9 cellular contexts compared by ENCODE assay signal in genomic region chr3:167876603-167877325, GRCh38.
DNase-seq lines count a peak whose midpoint lies in the region; ATAC-seq, FAIRE-seq and TF ChIP-seq lines count a peak whose summit lies in the region.
"Had no signal": no experiment of that assay in that cellular context is flagged by ENCODE, and none has a peak within 500 bp of the region (broad histone marks: within the 10 kb centered on the region; RNA-seq: fewer than 3 reads in every experiment).

No MANE protein-coding gene starts in this region.

- TF ChIP-seq POLR2A in HepG2 (IDR thresholded peaks at IDR 0.05; ENCODE audit: insufficient read depth in 1 of 2, low read depth in 2 of 2, low read length in 2 of 2) (no peak), uterus (IDR thresholded peaks at IDR 0.05) (no peak)

- H3K27ac ChIP-seq in liver (ENCODE audit: low read depth in 1 of 2, low read length in 2 of 2) = no peak overlapping the region
- H3K27ac ChIP-seq in HepG2 (ENCODE audit: extremely low read length, insufficient read depth, low read length) = no peak overlapping the region
- peak overlapping the region; percentile 17 to 64 for H3K27ac ChIP-seq in uterus

- TF ChIP-seq CTCF in liver (IDR thresholded peaks at IDR 0.05; ENCODE audit: low read depth, low read length, missing input control) = no peak
- no peak for TF ChIP-seq CTCF in HepG2 (CRISPR knock-in tag; IDR thresholded peaks at IDR 0.05)
- no peak for TF ChIP-seq CTCF in brain (conservative IDR thresholded peaks at IDR 0.05)
- no peak for TF ChIP-seq CTCF in kidney epithelial cell (IDR thresholded peaks at IDR 0.05; ENCODE audit: insufficient read depth, low read length, poor library complexity, severe bottlenecking)
- TF ChIP-seq CTCF in uterus (IDR thresholded peaks at IDR 0.05) = no peak

- H3K27ac Mint-ChIP-seq in brain = peak overlapping the region in 4 of 5 experiments; percentile 6 to 74 (median 62)
- no peak overlapping the region for H3K27ac Mint-ChIP-seq in activated CD4-positive, alpha-beta T cell treated with anti-CD3 and anti-CD28 coated beads, Interleukin-2, amount 10 ng/mL, durations not matched to agents 7 days and 5 days

- WGBS in liver = 66% methylated on average over 4 of the region's 4 CpGs
- 42% methylated on average over 4 of the region's 4 CpGs for WGBS in HepG2 (ENCODE audit: low lambda C conversion rate)

- H3K9me3 Mint-ChIP-seq in brain = no peaks in the 10 kb centered on the region
- no peaks in the 10 kb centered on the region for H3K9me3 Mint-ChIP-seq in activated CD4-positive, alpha-beta T cell treated with anti-CD3 and anti-CD28 coated beads, Interleukin-2, amount 10 ng/mL, durations not matched to agents 7 days and 5 days

- no peak overlapping the region for H2AFZ ChIP-seq in HepG2 (ENCODE audit: low read length)

- TF ChIP-seq RAD21 in liver (IDR thresholded peaks at IDR 0.05) (no peak), HepG2 (CRISPR knock-in tag; IDR thresholded peaks at IDR 0.05) (no peak)

- DNase-seq in HepG2 (ENCODE audit: low spot score) (no peak), kidney epithelial cell (ENCODE audit: low read depth) (peak; percentile 48), uterus (no peak), NCI-H1694 (lab: John Stamatoyannopoulos, UW) (no peak), NCI-H345 treated with DMSO at 0.1 percent for 48 hours (lab: John Stamatoyannopoulos, UW; ENCODE audit: unreplicated experiment) (no peak)
- no peak for DNase-seq in activated CD4-positive, alpha-beta T cell treated with anti-CD3 and anti-CD28 coated beads, Interleukin-2, amount 10 ng/mL, durations not matched to agents 7 days and 5 days
- DNase-seq: BE2C had no signal

- intact Hi-C loops in HepG2 (cut with micrococcal nuclease; ENCODE audit: unreplicated experiment) (no loop called here), uterus (cut with DNase I; ENCODE audit: low total_unique reads) (no loop called here)

- H3K4me1 Mint-ChIP-seq in brain = peaks cover 18% of the 10 kb centered on the region
- H3K4me1 Mint-ChIP-seq in activated CD4-positive, alpha-beta T cell treated with anti-CD3 and anti-CD28 coated beads, Interleukin-2, amount 10 ng/mL, durations not matched to agents 7 days and 5 days = peaks cover under 1% of the 10 kb centered on the region

- CTCF ChIA-PET in HepG2 (lab: Yijun Ruan, JAX; ENCODE audit: low intra/inter-chr PET ratio, low total read pairs) = no interaction called here
- CTCF ChIA-PET in activated CD4-positive, alpha-beta T cell treated with anti-CD3 and anti-CD28 coated beads, Interleukin-2, amount 10 ng/mL, durations not matched to agents 7 days and 5 days (lab: Charles Lee) = no interaction called here

- FAIRE-seq in HepG2 (lab: Jason Lieb, UNC) = no peak

- BruUV-seq in HepG2 (replicated peaks; lab: Mats Ljungman, UMichigan) = no TSS peak

- H3K4me3 Mint-ChIP-seq in brain = peak overlapping the region in 2 of 5 experiments; percentile 2 to 36
- no peak overlapping the region for H3K4me3 Mint-ChIP-seq in activated CD4-positive, alpha-beta T cell treated with anti-CD3 and anti-CD28 coated beads, Interleukin-2, amount 10 ng/mL, durations not matched to agents 7 days and 5 days

- in situ Hi-C loops in HepG2 (cut with HindIII; ENCODE audit: extremely low pct_ligation_motif_present, low pct_unique_long_range_greater_than_20kb) = no loop called here

- ATAC-seq in HepG2 = no peak

- H3K9ac ChIP-seq in liver (ENCODE audit: low read depth in 1 of 2, low read length in 2 of 2) (no peak overlapping the region), HepG2 (ENCODE audit: insufficient read depth, low read depth, low read length) (no peak overlapping the region)

- H3K4me1 ChIP-seq in liver (ENCODE audit: control insufficient read depth in 4 of 4, insufficient read depth in 4 of 4, low read length in 3 of 4) (no peaks in the 10 kb centered on the region), HepG2 (ENCODE audit: insufficient read depth, low read length) (no peaks in the 10 kb centered on the region), uterus (peaks cover 0 to 9% of the 10 kb centered on the region in 2 donors)
- H3K4me1 ChIP-seq: BE2C had no signal

- no peak overlapping the region for H3K4me2 ChIP-seq in HepG2 (ENCODE audit: low read depth, low read length)

- POLR2A ChIA-PET in HepG2 (lab: Yijun Ruan, JAX) = no interaction called here
- POLR2A ChIA-PET in activated CD4-positive, alpha-beta T cell treated with anti-CD3 and anti-CD28 coated beads, Interleukin-2, amount 10 ng/mL, durations not matched to agents 7 days and 5 days (lab: Charles Lee) = no interaction called here

- H3K36me3 ChIP-seq in liver (ENCODE audit: control insufficient read depth in 4 of 4, insufficient read depth in 3 of 4, low read depth in 1 of 4, low read length in 3 of 4) (no peaks in the 10 kb centered on the region), HepG2 (replicated peaks in 1 of 2; ENCODE audit: control insufficient read depth in 1 of 2, insufficient read depth in 2 of 2, low read length in 2 of 2) (no peaks in the 10 kb centered on the region), kidney epithelial cell (ENCODE audit: control insufficient read depth, insufficient read depth, low read length) (no peaks in the 10 kb centered on the region), uterus (no peaks in the 10 kb centered on the region)
- H3K36me3 ChIP-seq: BE2C had no signal

- no peaks in the 10 kb centered on the region for H3K79me2 ChIP-seq in HepG2 (ENCODE audit: insufficient read depth, low read length)

- no peaks in the 10 kb centered on the region for H4K20me1 ChIP-seq in HepG2 (ENCODE audit: insufficient read depth, low read length)

- H3K27me3 ChIP-seq in liver (ENCODE audit: control insufficient read depth in 4 of 4, insufficient read depth in 4 of 4, low read length in 3 of 4) = peaks cover 0 to 2% (median 0%) of the 10 kb centered on the region in 4 donors
- no peaks in the 10 kb centered on the region for H3K27me3 ChIP-seq in HepG2 (ENCODE audit: control insufficient read depth in 1 of 2, insufficient read depth in 2 of 2, low read length in 2 of 2)
- no peaks in the 10 kb centered on the region for H3K27me3 ChIP-seq in kidney epithelial cell (ENCODE audit: control insufficient read depth, insufficient read depth, low read length)
- H3K27me3 ChIP-seq in uterus = no peaks in the 10 kb centered on the region

- H3K4me3 ChIP-seq in liver (ENCODE audit: low read depth in 1 of 3, low read length in 3 of 3) (no peak overlapping the region), HepG2 (replicated peaks in 1 of 3; ENCODE audit: insufficient read depth in 1 of 3, low read depth in 2 of 3, low read length in 3 of 3) (no peak overlapping the region), kidney epithelial cell (ENCODE audit: low read depth, low read length) (no peak overlapping the region), uterus (no peak overlapping the region)

- H3K36me3 Mint-ChIP-seq in brain = no peaks in the 10 kb centered on the region
- no peaks in the 10 kb centered on the region for H3K36me3 Mint-ChIP-seq in activated CD4-positive, alpha-beta T cell treated with anti-CD3 and anti-CD28 coated beads, Interleukin-2, amount 10 ng/mL, durations not matched to agents 7 days and 5 days (ENCODE audit: low read depth)

- TF ChIP-seq EP300 in HepG2 (IDR thresholded peaks at IDR 0.05; ENCODE audit: low read depth in 2 of 2, low read length in 2 of 2) (no peak), HepG2 (CRISPR knock-in tag; IDR thresholded peaks at IDR 0.05; ENCODE audit: borderline replicate concordance) (no peak)

- H3K9me3 ChIP-seq in liver (ENCODE audit: control insufficient read depth in 4 of 4, low read length in 3 of 4) = no peaks in the 10 kb centered on the region
- no peaks in the 10 kb centered on the region for H3K9me3 ChIP-seq in HepG2 (ENCODE audit: low read length)
- no peaks in the 10 kb centered on the region for H3K9me3 ChIP-seq in uterus
- H3K9me3 ChIP-seq: BE2C had no signal

- H3K27me3 Mint-ChIP-seq in brain = peaks cover 11% of the 10 kb centered on the region
- peaks cover 9% of the 10 kb centered on the region for H3K27me3 Mint-ChIP-seq in activated CD4-positive, alpha-beta T cell treated with anti-CD3 and anti-CD28 coated beads, Interleukin-2, amount 10 ng/mL, durations not matched to agents 7 days and 5 days

TF ChIP-seq in liver, 16 proteins besides CTCF, POLR2A, EP300 and RAD21:
- TF ChIP-seq MAX (IDR thresholded peaks at IDR 0.05) = no peak
- peak; percentile 75 for TF ChIP-seq NR2F2 (IDR thresholded peaks at IDR 0.05)
TF ChIP-seq in liver: peak in this region for 1.

TF ChIP-seq in HepG2, 621 proteins besides CTCF, POLR2A, EP300 and RAD21:
- TF ChIP-seq GABPB1 (CRISPR knock-in tag; IDR thresholded peaks at IDR 0.05) (no peak), E2F2 (CRISPR knock-in tag; IDR thresholded peaks at IDR 0.05; ENCODE audit: borderline replicate concordance) (no peak), ATF5 (CRISPR knock-in tag; IDR thresholded peaks at IDR 0.05; ENCODE audit: low read depth) (no peak), MAX (IDR thresholded peaks at IDR 0.05) (no peak), U2AF1 (optimal IDR thresholded peaks at IDR 0.05; ENCODE audit: low read depth, low read length) (no peak)

Comparison
In these comparisons a context has a peak if more than half of its experiments do, and no peak if none do; other contexts are left out.
1. H3K27ac ChIP-seq: peak in uterus (2 of 2); none in liver (0 of 2) and HepG2 (single experiment).